Comparison of ENCODE assay signal across 9 cellular contexts in genomic region chr6:148776321-148776966, GRCh38. TPM values are rescaled to one million over a fixed set of nuclear protein-coding genes. Genes with fewer than 3 reads are reported as not detected.
A peak's percentile ranks its signal among the peaks of the same experiment; 100 is the strongest.
DNase-seq lines count a peak whose midpoint lies in the region; ATAC-seq and TF ChIP-seq lines count a peak whose summit lies in the region.
"Had no signal": no experiment of that assay in that cellular context is flagged by ENCODE, and none has a peak within 500 bp of the region (broad histone marks: within the 10 kb centered on the region; RNA-seq: fewer than 3 reads in every experiment).

No MANE protein-coding gene starts in this region.

- H3K9ac ChIP-seq in adipocyte (ENCODE audit: low read length), result peak overlapping the region; percentile 20

- H3K9me3 Mint-ChIP-seq in immature natural killer cell, result no peaks in the 10 kb centered on the region

- intact Hi-C loops in testis (cut with DNase I; ENCODE audit: low total_unique reads), result no loop called here

- H3K4me3 Mint-ChIP-seq in immature natural killer cell, result peak overlapping the region; percentile 19 to 75 (median 59)

- H3K4me1 Mint-ChIP-seq in immature natural killer cell, result peaks cover 43 to 44% of the 10 kb centered on the region in 2 donors

- H3K4me3 ChIP-seq in adipocyte (ENCODE audit: low read length) (peak overlapping the region; percentile 71), testis (no peak overlapping the region)

- H3K27ac ChIP-seq in testis, result peak overlapping the region; percentile 22 to 50

- H3K36me3 ChIP-seq in adipocyte (ENCODE audit: control insufficient read depth, insufficient read depth, low read length, severe bottlenecking) (no peaks in the 10 kb centered on the region), testis (ENCODE audit: low read depth, missing control alignments) (no peaks in the 10 kb centered on the region)

- TF ChIP-seq POLR2A in testis (IDR thresholded peaks at IDR 0.05), result no peak

- H3K9me3 ChIP-seq in adipocyte (ENCODE audit: control insufficient read depth, low read length), result no peaks in the 10 kb centered on the region
- H3K9me3 ChIP-seq in testis, result no peaks in the 10 kb centered on the region

- H3K4me1 ChIP-seq in adipocyte (ENCODE audit: control insufficient read depth, insufficient read depth, low read length), result peaks cover 22% of the 10 kb centered on the region
- peaks cover 8% of the 10 kb centered on the region for H3K4me1 ChIP-seq in testis

- H3K27me3 Mint-ChIP-seq in immature natural killer cell (ENCODE audit: low read depth in 3 of 3), result peaks cover 2 to 5% (median 2%) of the 10 kb centered on the region in 3 donors

- H3K27ac Mint-ChIP-seq in immature natural killer cell, result peak overlapping the region; percentile 48 to 81 (median 68)

- ATAC-seq in GM21576 (IDR thresholded peaks at IDR 0.05; ENCODE audit: unreplicated experiment), result no peak
- ATAC-seq in activated CD4-positive, CD25-positive, alpha-beta regulatory T cell treated with anti-CD3 and anti-CD28 coated beads, Interleukin-2, amount 50 U/mL, for 24 hours, result no peak

- H3K27me3 ChIP-seq in adipocyte (replicated peaks; ENCODE audit: control insufficient read depth, insufficient read depth, low read length) (no peaks in the 10 kb centered on the region), testis (no peaks in the 10 kb centered on the region)

- TF ChIP-seq CTCF in testis (IDR thresholded peaks at IDR 0.05), result no peak

- WGBS in testis, 2 donors, result 43 to 56% methylated on average over 7 of the region's 7 CpGs

- H3K36me3 Mint-ChIP-seq in immature natural killer cell, result no peaks in the 10 kb centered on the region

- peak; percentile 85 for DNase-seq in HPDE6-E6E7 (ENCODE audit: extremely low spot score)
- peak; percentile 61 for DNase-seq in adipocyte (ENCODE audit: low read depth)
- peak in 1 of 3 donors; percentile 33 for DNase-seq in immature natural killer cell
- DNase-seq in testis, result no peak
- no peak for DNase-seq in LoVo (ENCODE audit: low spot score)
- no peak for DNase-seq in DMS 273 (lab: John Stamatoyannopoulos, UW; ENCODE audit: unreplicated experiment)
- DNase-seq: activated T-cell treated with anti-CD3 and anti-CD28 coated beads, Interleukin-2, amount 50 U/mL, for 48 hours had no signal

RNA-seq across cellular contexts. Expression of gene UST, which starts 29.6 kb away (rescaled TPM):
- polyA plus RNA-seq in immature natural killer cell (1 to 10 TPM; 3.7 to 6.9 (median 6.3) TPM), testis (ENCODE audit: insufficient read depth, low read depth, low replicate concordance) (14.9 TPM)
- 10 to 100 TPM; 14.9 to 16.0 TPM for total RNA-seq in testis

Comparison
In these comparisons a context has a peak if more than half of its experiments do, and no peak if none do; other contexts are left out.
1. DNase-seq: peak in HPDE6-E6E7 (single experiment) and adipocyte (single experiment); none in testis (single experiment), LoVo (single experiment) and DMS 273 (single experiment).